7 cellular contexts compared by ENCODE assay signal in genomic region chr13:32946558-32946957, GRCh38.
"Had no signal": no experiment of that assay in that cellular context is flagged by ENCODE, and none has a peak within 500 bp of the region (broad histone marks: within the 10 kb centered on the region; RNA-seq: fewer than 3 reads in every experiment).

No MANE protein-coding gene starts in this region.

- H3K27ac Mint-ChIP-seq: GM23338, H9, HFFc6, IgD-negative memory B cell had no signal

- ATAC-seq: GM23338, HepG2 had no signal

- H3K4me1 Mint-ChIP-seq: GM23338, IgD-negative memory B cell had no signal

- H3K4me3 ChIP-seq: GM23338 had no signal

- H3K36me3 Mint-ChIP-seq: IgD-negative memory B cell had no signal

- H3K9me3 Mint-ChIP-seq: GM23338, H9 had no signal

- H3K4me3 Mint-ChIP-seq: GM23338, H9, HFFc6, IgD-negative memory B cell had no signal

- H3K27ac ChIP-seq: HL-60 had no signal

- DNase-seq: H9, HCEC 1CT, HFFc6 had no signal
